1 cellular context compared by ENCODE assay signal in genomic region chr11:10688401-10688800, GRCh38.
TF ChIP-seq lines count a peak whose summit lies in the region.

No MANE protein-coding gene starts in this region.

TF ChIP-seq in HEK293T, 16 proteins besides CTCF, POLR2A, EP300 and RAD21:
- TF ChIP-seq FOXK2 (IDR thresholded peaks at IDR 0.05) = no peak
- TF ChIP-seq NFRKB (IDR thresholded peaks at IDR 0.05) = no peak
- TF ChIP-seq TARDBP (IDR thresholded peaks at IDR 0.05) = no peak
- no peak for TF ChIP-seq SUZ12 (IDR thresholded peaks at IDR 0.05)
- TF ChIP-seq LEF1 (IDR thresholded peaks at IDR 0.05; ENCODE audit: borderline replicate concordance) = no peak
- TF ChIP-seq FOXA1 (IDR thresholded peaks at IDR 0.05) = no peak
